In the genomic region with DNA sequence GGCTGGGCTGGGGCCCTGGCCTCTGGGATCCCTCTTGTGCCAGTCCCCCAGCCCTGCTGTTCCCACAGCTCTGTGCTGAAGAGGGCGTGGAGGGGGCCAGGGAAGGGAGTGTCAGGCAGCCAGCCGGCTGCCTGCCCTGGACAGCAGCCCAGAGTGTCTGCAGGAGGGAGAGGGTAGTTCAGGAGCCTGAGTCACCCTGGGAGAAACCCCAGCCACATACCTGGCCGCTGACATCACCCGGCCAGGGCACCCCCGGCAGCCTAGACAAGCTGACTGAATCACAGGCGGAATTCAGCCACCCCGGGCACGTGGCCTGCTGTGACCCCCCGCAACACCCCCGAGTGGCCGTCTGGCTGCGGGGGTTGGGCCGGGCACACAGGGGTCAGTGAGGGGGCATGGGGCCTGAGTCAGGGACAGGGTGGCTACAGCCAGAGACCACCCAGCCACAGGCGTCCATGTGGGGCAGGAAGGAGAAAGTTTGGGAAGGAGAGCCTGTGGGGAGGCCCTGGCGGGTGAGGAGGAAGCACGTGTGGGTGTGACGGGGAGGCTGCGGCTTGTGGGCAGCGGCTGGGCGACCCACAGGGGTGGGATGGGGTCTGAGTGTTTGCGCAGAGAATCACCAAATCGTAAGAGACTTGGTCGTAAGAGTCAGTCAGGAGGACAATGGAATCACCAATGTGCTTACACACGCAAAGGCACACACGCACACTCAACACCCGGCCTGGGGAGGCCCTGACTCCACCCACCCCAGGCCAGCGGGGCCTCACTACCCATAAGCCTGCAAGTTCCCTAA, we compare ENCODE assay signal across 8 cellular contexts. TPM values are rescaled to one million over a fixed set of nuclear protein-coding genes. Genes with fewer than 3 reads are reported as not detected.
DNase-seq lines count a peak whose midpoint lies in the region; ATAC-seq and TF ChIP-seq lines count a peak whose summit lies in the region.

No MANE protein-coding gene starts in this region.

- H3K36me3 ChIP-seq in upper lobe of left lung: no peaks in the 10 kb centered on the region

- peak in 3 of 4 donors; percentile 9 to 74 (median 35) for TF ChIP-seq EP300 in upper lobe of left lung (IDR thresholded peaks at IDR 0.05)

- DNase-seq in A172 (ENCODE audit: low spot score): peak; percentile 96
- peak; percentile 82 for DNase-seq in GM13976 (ENCODE audit: low spot score)
- peak; percentile 85 for DNase-seq in NCI-H69 (lab: John Stamatoyannopoulos, UW)
- peak; percentile 62 for DNase-seq in activated T-cell treated with anti-CD3 and anti-CD28 coated beads, Interleukin-2, amount 50 U/mL, for 4 hours
- DNase-seq in fibroblast of gingiva (ENCODE audit: low read depth): peak; percentile 97
- DNase-seq in natural killer cell treated with Interleukin-12 subunit alpha and Interleukin-12 subunit beta and Interleukin-15 and Interleukin-18, amount 100 ng/mL, for 72 hours (ENCODE audit: low spot score): peak; percentile 79
- peak; percentile 94 to 97 for DNase-seq in upper lobe of left lung

- H3K9me3 Mint-ChIP-seq in activated T-cell treated with anti-CD3 and anti-CD28 coated beads, Interleukin-2, amount 50 U/mL, for 4 hours: no peaks in the 10 kb centered on the region
- no peaks in the 10 kb centered on the region for H3K9me3 Mint-ChIP-seq in natural killer cell treated with Interleukin-12 subunit alpha and Interleukin-12 subunit beta and Interleukin-15 and Interleukin-18, amount 100 ng/mL, for 72 hours

- peaks cover 29 to 45% (median 37%) of the 10 kb centered on the region in 4 donors for H3K4me1 ChIP-seq in upper lobe of left lung

- no peaks in the 10 kb centered on the region for H3K9me3 ChIP-seq in upper lobe of left lung

- H3K4me1 Mint-ChIP-seq in activated T-cell treated with anti-CD3 and anti-CD28 coated beads, Interleukin-2, amount 50 U/mL, for 4 hours (ENCODE audit: low read depth): peaks cover 35% of the 10 kb centered on the region
- peaks cover 37 to 43% of the 10 kb centered on the region in 2 donors for H3K4me1 Mint-ChIP-seq in natural killer cell treated with Interleukin-12 subunit alpha and Interleukin-12 subunit beta and Interleukin-15 and Interleukin-18, amount 100 ng/mL, for 72 hours (ENCODE audit: low read depth in 2 of 2)

- H3K36me3 Mint-ChIP-seq in activated T-cell treated with anti-CD3 and anti-CD28 coated beads, Interleukin-2, amount 50 U/mL, for 4 hours (ENCODE audit: insufficient read depth): no peaks in the 10 kb centered on the region
- no peaks in the 10 kb centered on the region for H3K36me3 Mint-ChIP-seq in natural killer cell treated with Interleukin-12 subunit alpha and Interleukin-12 subunit beta and Interleukin-15 and Interleukin-18, amount 100 ng/mL, for 72 hours

- ATAC-seq in activated T-cell treated with anti-CD3 and anti-CD28 coated beads, Interleukin-2, amount 50 U/mL, for 4 hours: peak; percentile 67 to 77
- ATAC-seq in natural killer cell treated with Interleukin-12 subunit alpha and Interleukin-12 subunit beta and Interleukin-15 and Interleukin-18, amount 100 ng/mL, for 72 hours: peak; percentile 64 to 67
- ATAC-seq in upper lobe of left lung (ENCODE audit: low FRiP score in 2 of 2) (peak; percentile 87 to 92), GM21825 (IDR thresholded peaks at IDR 0.05; ENCODE audit: unreplicated experiment) (no peak)

- peak overlapping the region; percentile 62 to 75 for H3K27ac Mint-ChIP-seq in natural killer cell treated with Interleukin-12 subunit alpha and Interleukin-12 subunit beta and Interleukin-15 and Interleukin-18, amount 100 ng/mL, for 72 hours

- TF ChIP-seq POLR2A in upper lobe of left lung (IDR thresholded peaks at IDR 0.05): peak in 2 of 4 donors; percentile 21 to 70

- H3K4me3 Mint-ChIP-seq in activated T-cell treated with anti-CD3 and anti-CD28 coated beads, Interleukin-2, amount 50 U/mL, for 4 hours: peak overlapping the region; percentile 26
- peak overlapping the region; percentile 55 for H3K4me3 Mint-ChIP-seq in natural killer cell treated with Interleukin-12 subunit alpha and Interleukin-12 subunit beta and Interleukin-15 and Interleukin-18, amount 100 ng/mL, for 72 hours

- H3K27me3 Mint-ChIP-seq in activated T-cell treated with anti-CD3 and anti-CD28 coated beads, Interleukin-2, amount 50 U/mL, for 4 hours (ENCODE audit: low read depth): peaks cover 4% of the 10 kb centered on the region
- no peaks in the 10 kb centered on the region for H3K27me3 Mint-ChIP-seq in natural killer cell treated with Interleukin-12 subunit alpha and Interleukin-12 subunit beta and Interleukin-15 and Interleukin-18, amount 100 ng/mL, for 72 hours

- no peaks in the 10 kb centered on the region for H3K27me3 ChIP-seq in upper lobe of left lung

- in situ Hi-C loops in GM13976 (cut with MboI; ENCODE audit: low sequenced_read_pairs, unreplicated experiment): no loop called here

- H3K27ac ChIP-seq in upper lobe of left lung: peak overlapping the region; percentile 78 to 81 (median 79)

- TF ChIP-seq CTCF in GM13976 (IDR thresholded peaks at IDR 0.05; ENCODE audit: borderline replicate concordance, control extremely low read depth, extremely low read depth, insufficient read depth, missing control alignments) (no peak), upper lobe of left lung (IDR thresholded peaks at IDR 0.05) (peak in 3 of 6 experiments; percentile 6 to 44 (median 14))

- H3K4me3 ChIP-seq in upper lobe of left lung: no peak overlapping the region

- 13 to 17% methylated on average over 15 to 25 of the region's 27 CpGs for WGBS in upper lobe of left lung, 2 donors

RNA-seq across cellular contexts. Expression of gene FOSB, which starts 11.9 kb away (rescaled TPM):
- total RNA-seq in A172 (2014; rRNA removed; shearing (Covaris generic)): 0.17 TPM in 1 of 2 replicates, not detected in the other
- 10 to 100 TPM; 10.5 to 13.4 (median 13.2) TPM for total RNA-seq in activated T-cell treated with anti-CD3 and anti-CD28 coated beads, Interleukin-2, amount 50 U/mL, for 4 hours
- 10 to 100 TPM; 16.3 to 18.0 TPM for total RNA-seq in natural killer cell treated with Interleukin-12 subunit alpha and Interleukin-12 subunit beta and Interleukin-15 and Interleukin-18, amount 100 ng/mL, for 72 hours
- total RNA-seq in upper lobe of left lung: 100 to 1,000 TPM in 2 of 6 donors, 10 to 100 TPM in 2, 1 to 10 TPM in 1, not detected in 1; 8.8 to 152 (median 94.9) TPM

RNA-seq across cellular contexts. Expression of gene ERCC1, which starts 32.2 kb away (rescaled TPM):
- 45.5 and 60.2 TPM in 2 replicates for total RNA-seq in A172 (2014; rRNA removed; shearing (Covaris generic))
- total RNA-seq in activated T-cell treated with anti-CD3 and anti-CD28 coated beads, Interleukin-2, amount 50 U/mL, for 4 hours: 10 to 100 TPM; 68.0 to 86.2 (median 85.7) TPM
- total RNA-seq in natural killer cell treated with Interleukin-12 subunit alpha and Interleukin-12 subunit beta and Interleukin-15 and Interleukin-18, amount 100 ng/mL, for 72 hours: 10 to 100 TPM; 65.0 to 67.8 TPM
- 100 to 1,000 TPM in 1 of 6 donors, 10 to 100 TPM in 5; 53.7 to 102 (median 76.2) TPM for total RNA-seq in upper lobe of left lung

RNA-seq across cellular contexts. Expression of gene RTN2, which starts 40.9 kb away (rescaled TPM):
- 3.4 and 7.7 TPM in 2 replicates for total RNA-seq in A172 (2014; rRNA removed; shearing (Covaris generic))
- total RNA-seq in activated T-cell treated with anti-CD3 and anti-CD28 coated beads, Interleukin-2, amount 50 U/mL, for 4 hours: 1 to 10 TPM in 2 of 3 donors, under 1 TPM in 1; 0.83 to 1.5 (median 1.5) TPM
- total RNA-seq in natural killer cell treated with Interleukin-12 subunit alpha and Interleukin-12 subunit beta and Interleukin-15 and Interleukin-18, amount 100 ng/mL, for 72 hours: 1 to 10 TPM; 5.9 to 7.8 TPM
- 10 to 100 TPM in 3 of 6 donors, 1 to 10 TPM in 3; 5.2 to 17.8 (median 11.1) TPM for total RNA-seq in upper lobe of left lung

RNA-seq across cellular contexts. Expression of gene PPM1N, which starts 42.3 kb away (rescaled TPM):
- 0.31 and 3.6 TPM in 2 replicates for total RNA-seq in A172 (2014; rRNA removed; shearing (Covaris generic))
- total RNA-seq in activated T-cell treated with anti-CD3 and anti-CD28 coated beads, Interleukin-2, amount 50 U/mL, for 4 hours: 1 to 10 TPM; 1.1 to 1.4 (median 1.3) TPM
- 1 to 10 TPM; 3.2 to 3.6 TPM for total RNA-seq in natural killer cell treated with Interleukin-12 subunit alpha and Interleukin-12 subunit beta and Interleukin-15 and Interleukin-18, amount 100 ng/mL, for 72 hours
- total RNA-seq in upper lobe of left lung: 1 to 10 TPM in 3 of 6 donors, under 1 TPM in 2, not detected in 1; 0.89 to 6.3 (median 1.1) TPM

RNA-seq across cellular contexts. Expression of gene POLR1G, which starts 49.5 kb away (rescaled TPM):
- 15.2 TPM in 2 replicates for total RNA-seq in A172 (2014; rRNA removed; shearing (Covaris generic))
- total RNA-seq in activated T-cell treated with anti-CD3 and anti-CD28 coated beads, Interleukin-2, amount 50 U/mL, for 4 hours: 10 to 100 TPM; 45.2 to 57.3 (median 49.1) TPM
- total RNA-seq in natural killer cell treated with Interleukin-12 subunit alpha and Interleukin-12 subunit beta and Interleukin-15 and Interleukin-18, amount 100 ng/mL, for 72 hours: 10 to 100 TPM; 11.0 to 25.4 TPM
- total RNA-seq in upper lobe of left lung: 1 to 10 TPM; 1.0 to 7.7 (median 5.8) TPM
